In genomic region chr9:135051316-135052038, GRCh38 we compare ENCODE assay signal across 32 cellular contexts. TPM values are rescaled to one million over a fixed set of nuclear protein-coding genes. Genes with fewer than 3 reads are reported as not detected.
"Had no signal": no experiment of that assay in that cellular context is flagged by ENCODE, and none has a peak within 500 bp of the region (broad histone marks: within the 10 kb centered on the region; RNA-seq: fewer than 3 reads in every experiment).

No MANE protein-coding gene starts in this region.

- H3K4me1 Mint-ChIP-seq: activated T-helper 17 cell treated with anti-CD3 and anti-CD28 coated beads, Interleukin-2, amount 50 U/mL, for 72 hours; stimulated activated effector memory CD8-positive, alpha-beta T cell treated with anti-CD3 and anti-CD28 coated beads, Interleukin-12 subunit alpha, Interleukin-12 subunit beta, amount 100 ng/mL, for 72 hours; stimulated activated naive CD8-positive, alpha-beta T cell treated with anti-CD3 and anti-CD28 coated beads, Interleukin-15, amount 100 ng/mL, for 72 hours had no signal

- H3K9me3 Mint-ChIP-seq: activated T-helper 17 cell treated with anti-CD3 and anti-CD28 coated beads, Interleukin-2, amount 50 U/mL, for 72 hours; dendritic cell treated with granulocyte-macrophage colony-stimulating factor and Interleukin-4, amounts not matched to agents 40 ng/mL and 50 ng/mL, for 4 days; memory B cell; natural killer cell treated with Interleukin-12 subunit alpha and Interleukin-12 subunit beta and Interleukin-15 and Interleukin-18, amount 100 ng/mL, for 72 hours; stimulated activated effector memory CD8-positive, alpha-beta T cell treated with anti-CD3 and anti-CD28 coated beads, Interleukin-12 subunit alpha, Interleukin-12 subunit beta, amount 100 ng/mL, for 72 hours; stimulated activated naive CD8-positive, alpha-beta T cell treated with anti-CD3 and anti-CD28 coated beads, Interleukin-15, amount 100 ng/mL, for 72 hours; T-helper 1 cell treated with Interleukin-12 subunit alpha and Interleukin-12 subunit beta and Interleukin-4 antibody, amounts not matched to agents 30 μg/mL and 1 μg/mL, for 36 hours had no signal

- FAIRE-seq: endometrium, keratinocyte, small intestine, TTC549, urothelium cell line had no signal

- ATAC-seq: activated T-helper 17 cell treated with anti-CD3 and anti-CD28 coated beads, Interleukin-2, amount 50 U/mL, for 72 hours; left colon; right lobe of liver; stimulated activated effector memory CD8-positive, alpha-beta T cell treated with anti-CD3 and anti-CD28 coated beads, Interleukin-12 subunit alpha, Interleukin-12 subunit beta, amount 100 ng/mL, for 72 hours; stimulated activated naive CD8-positive, alpha-beta T cell treated with anti-CD3 and anti-CD28 coated beads, Interleukin-15, amount 100 ng/mL, for 72 hours had no signal

- H3K4me3 Mint-ChIP-seq: activated T-helper 17 cell treated with anti-CD3 and anti-CD28 coated beads, Interleukin-2, amount 50 U/mL, for 72 hours; dendritic cell treated with granulocyte-macrophage colony-stimulating factor and Interleukin-4, amounts not matched to agents 40 ng/mL and 50 ng/mL, for 4 days; memory B cell; natural killer cell treated with Interleukin-12 subunit alpha and Interleukin-12 subunit beta and Interleukin-15 and Interleukin-18, amount 100 ng/mL, for 72 hours; stimulated activated effector memory CD8-positive, alpha-beta T cell treated with anti-CD3 and anti-CD28 coated beads, Interleukin-12 subunit alpha, Interleukin-12 subunit beta, amount 100 ng/mL, for 72 hours; stimulated activated naive CD8-positive, alpha-beta T cell treated with anti-CD3 and anti-CD28 coated beads, Interleukin-15, amount 100 ng/mL, for 72 hours; T-helper 1 cell treated with Interleukin-12 subunit alpha and Interleukin-12 subunit beta and Interleukin-4 antibody, amounts not matched to agents 30 μg/mL and 1 μg/mL, for 36 hours had no signal

- DNase-seq: activated CD4-positive, alpha-beta T cell treated with anti-CD3 and anti-CD28 coated beads for 4 hours; activated CD4-positive, alpha-beta T cell treated with anti-CD3 and anti-CD28 coated beads, Interleukin-2, amount 50 U/mL, for 4 hours; activated gamma-delta T cell treated with Interleukin-2 at 50 U/mL for 16 hours; activated naive CD4-positive, alpha-beta T cell treated with anti-CD3 and anti-CD28 coated beads, Interleukin-2, amount 50 U/mL, for 16 hours; activated T-cell treated with anti-CD3 and anti-CD28 coated beads, Interleukin-2, amount 50 U/mL, for 1 hour; amygdala; central memory CD4-positive, alpha-beta T cell; esophagus squamous epithelium; foreskin melanocyte; glutamatergic neuron; left colon; small intestine; stimulated activated CD4-positive, alpha-beta T cell treated with anti-CD3 and anti-CD28 coated beads, Interleukin-4, amount 100 ng/mL, for 24 hours; stimulated activated naive CD8-positive, alpha-beta T cell treated with anti-CD3 and anti-CD28 coated beads, Interleukin-15, amount 100 ng/mL, for 72 hours; SW 1271; T-helper 9 cell had no signal

- H3K27ac Mint-ChIP-seq: activated T-helper 17 cell treated with anti-CD3 and anti-CD28 coated beads, Interleukin-2, amount 50 U/mL, for 72 hours; dendritic cell treated with granulocyte-macrophage colony-stimulating factor and Interleukin-4, amounts not matched to agents 40 ng/mL and 50 ng/mL, for 4 days; memory B cell; natural killer cell treated with Interleukin-12 subunit alpha and Interleukin-12 subunit beta and Interleukin-15 and Interleukin-18, amount 100 ng/mL, for 72 hours; progenitor cell of endocrine pancreas; stimulated activated effector memory CD8-positive, alpha-beta T cell treated with anti-CD3 and anti-CD28 coated beads, Interleukin-12 subunit alpha, Interleukin-12 subunit beta, amount 100 ng/mL, for 72 hours; stimulated activated naive CD8-positive, alpha-beta T cell treated with anti-CD3 and anti-CD28 coated beads, Interleukin-15, amount 100 ng/mL, for 72 hours; T-helper 1 cell treated with Interleukin-12 subunit alpha and Interleukin-12 subunit beta and Interleukin-4 antibody, amounts not matched to agents 30 μg/mL and 1 μg/mL, for 36 hours had no signal

- H3K9me3 ChIP-seq: esophagus squamous epithelium, right lobe of liver, suprapubic skin had no signal

- H3K36me3 ChIP-seq: esophagus squamous epithelium, right lobe of liver, suprapubic skin, tibial nerve had no signal

- H3K4me1 ChIP-seq: esophagus squamous epithelium, right lobe of liver, suprapubic skin, tibial nerve had no signal

- H3K36me3 Mint-ChIP-seq: memory B cell; natural killer cell treated with Interleukin-12 subunit alpha and Interleukin-12 subunit beta and Interleukin-15 and Interleukin-18, amount 100 ng/mL, for 72 hours; stimulated activated effector memory CD8-positive, alpha-beta T cell treated with anti-CD3 and anti-CD28 coated beads, Interleukin-12 subunit alpha, Interleukin-12 subunit beta, amount 100 ng/mL, for 72 hours had no signal

- H3K27me3 ChIP-seq: right lobe of liver, tibial nerve had no signal

- H3K27ac ChIP-seq: epithelial cell of prostate, esophagus squamous epithelium, right lobe of liver, suprapubic skin, tibial nerve, VCaP had no signal

- H3K4me3 ChIP-seq: esophagus squamous epithelium, right lobe of liver, suprapubic skin, tibial nerve had no signal

RNA-seq across cellular contexts. Expression of gene OLFM1, which starts 36.0 kb away (rescaled TPM):
- total RNA-seq: natural killer cell treated with Interleukin-12 subunit alpha and Interleukin-12 subunit beta and Interleukin-15 and Interleukin-18, amount 100 ng/mL, for 72 hours had no signal
